In genomic region chr12:51592034-51592705, GRCh38 we compare ENCODE assay signal across 1 cellular context.
TF ChIP-seq lines count a peak whose summit lies in the region.

No MANE protein-coding gene starts in this region.

TF ChIP-seq in HepG2, 621 proteins besides CTCF, POLR2A, EP300 and RAD21:
- TF ChIP-seq, protein P1, sequence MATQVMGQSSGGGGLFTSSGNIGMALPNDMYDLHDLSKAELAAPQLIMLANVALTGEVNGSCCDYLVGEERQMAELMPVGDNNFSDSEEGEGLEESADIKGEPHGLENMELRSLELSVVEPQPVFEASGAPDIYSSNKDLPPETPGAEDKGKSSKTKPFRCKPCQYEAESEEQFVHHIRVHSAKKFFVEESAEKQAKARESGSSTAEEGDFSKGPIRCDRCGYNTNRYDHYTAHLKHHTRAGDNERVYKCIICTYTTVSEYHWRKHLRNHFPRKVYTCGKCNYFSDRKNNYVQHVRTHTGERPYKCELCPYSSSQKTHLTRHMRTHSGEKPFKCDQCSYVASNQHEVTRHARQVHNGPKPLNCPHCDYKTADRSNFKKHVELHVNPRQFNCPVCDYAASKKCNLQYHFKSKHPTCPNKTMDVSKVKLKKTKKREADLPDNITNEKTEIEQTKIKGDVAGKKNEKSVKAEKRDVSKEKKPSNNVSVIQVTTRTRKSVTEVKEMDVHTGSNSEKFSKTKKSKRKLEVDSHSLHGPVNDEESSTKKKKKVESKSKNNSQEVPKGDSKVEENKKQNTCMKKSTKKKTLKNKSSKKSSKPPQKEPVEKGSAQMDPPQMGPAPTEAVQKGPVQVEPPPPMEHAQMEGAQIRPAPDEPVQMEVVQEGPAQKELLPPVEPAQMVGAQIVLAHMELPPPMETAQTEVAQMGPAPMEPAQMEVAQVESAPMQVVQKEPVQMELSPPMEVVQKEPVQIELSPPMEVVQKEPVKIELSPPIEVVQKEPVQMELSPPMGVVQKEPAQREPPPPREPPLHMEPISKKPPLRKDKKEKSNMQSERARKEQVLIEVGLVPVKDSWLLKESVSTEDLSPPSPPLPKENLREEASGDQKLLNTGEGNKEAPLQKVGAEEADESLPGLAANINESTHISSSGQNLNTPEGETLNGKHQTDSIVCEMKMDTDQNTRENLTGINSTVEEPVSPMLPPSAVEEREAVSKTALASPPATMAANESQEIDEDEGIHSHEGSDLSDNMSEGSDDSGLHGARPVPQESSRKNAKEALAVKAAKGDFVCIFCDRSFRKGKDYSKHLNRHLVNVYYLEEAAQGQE (IDR thresholded peaks at IDR 0.05; ENCODE audit: borderline replicate concordance in 1 of 2, low read depth in 1 of 2, low read length in 2 of 2), result peak in 1 of 2 experiments; percentile 16; a peak in 2 of 4 replicates
- no peak for TF ChIP-seq NPAS2 (CRISPR knock-in tag; IDR thresholded peaks at IDR 0.05; ENCODE audit: borderline replicate concordance)
